Comparison of ENCODE assay signal across 8 cellular contexts in the genomic region with DNA sequence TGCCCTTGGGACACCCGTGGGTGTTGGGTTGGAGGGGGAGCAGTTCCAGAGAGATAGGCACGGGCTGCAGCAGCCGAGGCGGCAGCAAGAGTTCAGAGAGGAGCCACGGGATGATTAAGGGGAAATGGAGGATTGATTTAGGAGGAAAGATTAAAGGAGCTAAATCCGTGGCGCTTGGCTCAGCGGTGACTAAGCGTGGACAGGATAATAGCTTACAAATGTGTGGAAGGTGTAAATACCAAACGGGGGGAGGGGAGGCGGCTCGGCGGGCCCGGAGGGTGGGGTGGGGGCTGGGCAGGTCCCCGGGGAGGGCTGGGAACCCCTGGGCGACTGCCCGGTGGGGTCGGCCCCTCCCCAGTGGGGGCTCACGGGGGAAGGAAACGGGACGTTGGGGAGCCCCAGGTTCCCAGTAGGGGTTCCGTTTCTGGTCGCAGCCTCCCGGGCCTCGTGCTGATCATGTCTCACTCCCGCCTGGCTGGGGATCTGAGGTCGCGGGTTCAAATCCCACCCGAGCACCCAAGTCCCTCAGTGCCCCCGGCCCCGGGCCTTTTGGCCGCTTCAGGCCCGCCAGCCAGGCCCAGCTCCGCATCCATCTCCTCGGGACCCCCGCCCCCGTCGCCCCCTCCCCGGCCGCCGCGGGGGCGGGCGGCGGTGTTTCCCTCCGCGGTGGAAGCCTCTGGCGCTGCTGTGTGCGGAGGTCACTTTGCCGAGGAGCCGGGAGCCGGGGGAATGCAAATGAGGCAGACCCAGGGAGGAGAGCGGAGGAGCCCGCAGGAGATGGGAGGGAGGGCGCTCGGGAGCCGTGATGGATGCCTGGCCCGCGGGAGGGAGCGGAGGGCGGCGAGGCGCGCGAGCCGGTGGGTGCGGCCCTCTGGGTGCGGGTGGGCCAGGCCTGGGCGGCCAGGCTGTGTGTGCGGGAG. TPM values are rescaled to one million over a fixed set of nuclear protein-coding genes. Genes with fewer than 3 reads are reported as not detected.
DNase-seq lines count a peak whose midpoint lies in the region; ATAC-seq lines count a peak whose summit lies in the region.

No MANE protein-coding gene starts in this region.

- no peak overlapping the region for H3K27ac ChIP-seq in iPS-20b (ENCODE audit: low read length)
- no peak overlapping the region for H3K27ac ChIP-seq in urinary bladder (ENCODE audit: low read depth)

- H3K27ac Mint-ChIP-seq in activated T-cell treated with anti-CD3 and anti-CD28 coated beads, Interleukin-2, amount 50 U/mL, for 72 hours, result no peak overlapping the region

- H3K9me3 ChIP-seq in iPS-20b (ENCODE audit: insufficient read depth, low read depth, low read length), result no peaks in the 10 kb centered on the region

- H3K4me3 Mint-ChIP-seq in activated T-cell treated with anti-CD3 and anti-CD28 coated beads, Interleukin-2, amount 50 U/mL, for 72 hours, result peak overlapping the region; percentile 21 to 52

- no peaks in the 10 kb centered on the region for H3K36me3 Mint-ChIP-seq in activated T-cell treated with anti-CD3 and anti-CD28 coated beads, Interleukin-2, amount 50 U/mL, for 72 hours (ENCODE audit: insufficient read depth in 2 of 2)

- H3K4me1 ChIP-seq in iPS-20b (ENCODE audit: insufficient read depth, low read length) (peaks cover 16% of the 10 kb centered on the region; the same call in 1 of the 2 replicates), urinary bladder (ENCODE audit: insufficient read depth) (no peaks in the 10 kb centered on the region)

- H3K27me3 ChIP-seq in iPS-20b (ENCODE audit: insufficient read depth, low read length), result peaks cover 54% of the 10 kb centered on the region

- H3K36me3 ChIP-seq in iPS-20b (ENCODE audit: insufficient read depth, low read depth, low read length), result no peaks in the 10 kb centered on the region
- no peaks in the 10 kb centered on the region for H3K36me3 ChIP-seq in urinary bladder (ENCODE audit: insufficient read depth)

- no peaks in the 10 kb centered on the region for H3K9me3 Mint-ChIP-seq in activated T-cell treated with anti-CD3 and anti-CD28 coated beads, Interleukin-2, amount 50 U/mL, for 72 hours

- no peak for DNase-seq in activated T-cell treated with anti-CD3 and anti-CD28 coated beads, Interleukin-2, amount 50 U/mL, for 72 hours
- no peak for DNase-seq in activated T-cell treated with anti-CD3 and anti-CD28 coated beads, Interleukin-2, amount 50 U/mL, for 1 hour
- peak; percentile 22 for DNase-seq in amniotic stem cell (lab: John Stamatoyannopoulos, UW)
- DNase-seq in activated CD8-positive, alpha-beta memory T cell treated with anti-CD3 and anti-CD28 coated beads, Interleukin-2, amount 50 U/mL, for 48 hours, result no peak
- DNase-seq in stimulated activated CD8-positive, alpha-beta memory T cell treated with anti-CD3 and anti-CD28 coated beads, Interleukin-4, amount 100 ng/mL, for 48 hours, result no peak
- no peak for DNase-seq in COLO829 (ENCODE audit: low spot score)

- peak in 1 of 2 donors; percentile 5 for ATAC-seq in activated T-cell treated with anti-CD3 and anti-CD28 coated beads, Interleukin-2, amount 50 U/mL, for 72 hours (replicated peaks in 1 of 2)

- H3K4me3 ChIP-seq in iPS-20b (ENCODE audit: low read length) (peak overlapping the region; percentile 67; the same call in 1 of the 2 replicates), urinary bladder (ENCODE audit: low read depth, low read length) (peak overlapping the region; percentile 15)

- peaks cover 83% of the 10 kb centered on the region for H3K27me3 Mint-ChIP-seq in activated T-cell treated with anti-CD3 and anti-CD28 coated beads, Interleukin-2, amount 50 U/mL, for 72 hours (ENCODE audit: low read depth)

- WGBS in urinary bladder, result 2% methylated on average over 70 of the region's 70 CpGs

- H3K4me1 Mint-ChIP-seq in activated T-cell treated with anti-CD3 and anti-CD28 coated beads, Interleukin-2, amount 50 U/mL, for 72 hours (ENCODE audit: low read depth), result peaks cover 18% of the 10 kb centered on the region

- peak overlapping the region; percentile 63; the same call in 1 of the 2 replicates for H3K9ac ChIP-seq in iPS-20b (ENCODE audit: low read depth, low read length)

RNA-seq across cellular contexts. Expression of a gene that starts 8.1 kb away (rescaled TPM):
- under 1 TPM; 0.19 to 0.30 TPM for total RNA-seq in activated T-cell treated with anti-CD3 and anti-CD28 coated beads, Interleukin-2, amount 50 U/mL, for 72 hours
- 0.32 TPM for total RNA-seq in urinary bladder
- 0.18 TPM for polyA plus RNA-seq in urinary bladder

RNA-seq across cellular contexts. Expression of a gene that starts 21.2 kb away (rescaled TPM):
- total RNA-seq in activated T-cell treated with anti-CD3 and anti-CD28 coated beads, Interleukin-2, amount 50 U/mL, for 72 hours, result 10 to 100 TPM; 24.7 to 25.5 TPM
- total RNA-seq in urinary bladder, result 56.9 TPM
- 48.6 TPM for polyA plus RNA-seq in urinary bladder

RNA-seq across cellular contexts. Expression of a gene that starts 21.5 kb away (rescaled TPM):
- total RNA-seq in activated T-cell treated with anti-CD3 and anti-CD28 coated beads, Interleukin-2, amount 50 U/mL, for 72 hours, result 1 to 10 TPM; 4.5 to 5.3 TPM
- total RNA-seq in urinary bladder, result 2.0 TPM
- 6.0 TPM for polyA plus RNA-seq in urinary bladder

RNA-seq across cellular contexts. Expression of a gene that starts 23.7 kb away (rescaled TPM):
- 10 to 100 TPM; 39.4 to 47.3 TPM for total RNA-seq in activated T-cell treated with anti-CD3 and anti-CD28 coated beads, Interleukin-2, amount 50 U/mL, for 72 hours
- 34.3 TPM for total RNA-seq in urinary bladder
- polyA plus RNA-seq in urinary bladder, result 32.1 TPM

RNA-seq across cellular contexts. Expression of a gene that starts 49.0 kb away (rescaled TPM):
- total RNA-seq in activated T-cell treated with anti-CD3 and anti-CD28 coated beads, Interleukin-2, amount 50 U/mL, for 72 hours, result 1 to 10 TPM in 1 of 2 donors, under 1 TPM in 1; 0.83 to 1.3 TPM
- 43.5 TPM for total RNA-seq in urinary bladder
- polyA plus RNA-seq in urinary bladder, result 67.9 TPM
